In genomic region chr6:149908480-149908879, GRCh38 we compare ENCODE assay signal across 12 cellular contexts. TPM values are rescaled to one million over a fixed set of nuclear protein-coding genes. Genes with fewer than 3 reads are reported as not detected.
DNase-seq lines count a peak whose midpoint lies in the region; ATAC-seq and TF ChIP-seq lines count a peak whose summit lies in the region.
"Not testable (repeated sequence)": the region's sequence is repeated elsewhere in the genome, so short reads cannot be mapped to it uniquely, and the experiment has no call there.
"Had no signal": no experiment of that assay in that cellular context is flagged by ENCODE, and none has a peak within 500 bp of the region (broad histone marks: within the 10 kb centered on the region; RNA-seq: fewer than 3 reads in every experiment).

No MANE protein-coding gene starts in this region.

- TF ChIP-seq CTCF in HEK293 (tag by site-specific recombination; IDR thresholded peaks at IDR 0.05); chondrocyte (IDR thresholded peaks at IDR 0.05); osteocyte (IDR thresholded peaks at IDR 0.05); upper lobe of right lung (IDR thresholded peaks at IDR 0.05): not testable (repeated sequence)

- H3K36me3 ChIP-seq in HEK293 (ENCODE audit: control insufficient read depth in 2 of 2, insufficient read depth in 1 of 2, low read length in 2 of 2); upper lobe of right lung: not testable (repeated sequence)

- not testable (repeated sequence) for H3K27me3 Mint-ChIP-seq in chondrocyte (ENCODE audit: low read depth)
- H3K27me3 Mint-ChIP-seq in osteocyte (ENCODE audit: unreplicated experiment): peaks cover 19% of the 10 kb centered on the region

- peak; percentile 27 for DNase-seq in chondrocyte (ENCODE audit: low spot score)
- DNase-seq in cardiac septum (ENCODE audit: low spot score): peak; percentile 24
- DNase-seq in left lobe of liver (ENCODE audit: low spot score): peak; percentile 15
- peak; percentile 72 for DNase-seq in osteocyte (ENCODE audit: extremely low spot score, unreplicated experiment)
- peak; percentile 19 for DNase-seq in upper lobe of right lung

- POLR2A ChIA-PET in HEK293 (lab: Yijun Ruan, JAX): not testable (repeated sequence)

- not testable (repeated sequence) for H3K4me1 Mint-ChIP-seq in chondrocyte (ENCODE audit: low read depth); osteocyte (ENCODE audit: unreplicated experiment)

- not testable (repeated sequence) for H3K9me3 Mint-ChIP-seq in chondrocyte (ENCODE audit: low read depth); osteocyte (ENCODE audit: unreplicated experiment)

- H3K4me3 Mint-ChIP-seq in chondrocyte (ENCODE audit: unreplicated experiment); osteocyte (ENCODE audit: unreplicated experiment): not testable (repeated sequence)

- not testable (repeated sequence) for H3K9me3 ChIP-seq in HEK293 (ENCODE audit: control insufficient read depth, insufficient read depth, low read depth, low read length); upper lobe of right lung

- not testable (repeated sequence) for H3K27ac ChIP-seq in HEK293 (ENCODE audit: extremely low read depth, low read depth, low read length); upper lobe of right lung

- not testable (repeated sequence) for H3K4me3 ChIP-seq in HEK293 (ENCODE audit: low read depth, low read length); upper lobe of right lung

- not testable (repeated sequence) for H3K27ac Mint-ChIP-seq in chondrocyte (ENCODE audit: unreplicated experiment); osteocyte (ENCODE audit: unreplicated experiment)

- not testable (repeated sequence) for H3K4me1 ChIP-seq in HEK293 (ENCODE audit: control insufficient read depth, insufficient read depth, low read length); upper lobe of right lung

- not testable (repeated sequence) for H3K36me3 Mint-ChIP-seq in chondrocyte (ENCODE audit: low read depth); osteocyte (ENCODE audit: unreplicated experiment)

- H3K27me3 ChIP-seq in upper lobe of right lung: not testable (repeated sequence)

- not testable (repeated sequence) for ATAC-seq in left lobe of liver, upper lobe of right lung

- CTCF ChIA-PET in HEK293 (lab: Yijun Ruan, JAX): not testable (repeated sequence)

- intact Hi-C loops in cardiac septum (cut with DNase I); upper lobe of right lung (cut with DNase I): not testable (repeated sequence)

TF ChIP-seq in HEK293, 187 proteins besides CTCF, POLR2A, EP300 and RAD21:
- TF ChIP-seq TRIM28 (IDR thresholded peaks at IDR 0.05; ENCODE audit: borderline replicate concordance, low read length) (peak; percentile 77; the same call in 1 of the 2 replicates), ZNF610 (tag by site-specific recombination; IDR thresholded peaks at IDR 0.05; ENCODE audit: borderline replicate concordance) (0 out of 2 replicates have a peak, but pooled peaks have one; percentile 22), SETDB1 (IDR thresholded peaks at IDR 0.05; ENCODE audit: insufficient read length, low read length) (peak; percentile 87), ZNF585B (tag by site-specific recombination; IDR thresholded peaks at IDR 0.05) (peak; percentile 99)

RNA-seq across cellular contexts. Expression of gene RAET1E, which starts 10.6 kb away (rescaled TPM):
- total RNA-seq in chondrocyte (not detected in 3 replicates), cardiac septum (not detected), left lobe of liver (not detected), osteocyte (not detected in 2 replicates), upper lobe of right lung (0.96 TPM)
- total RNA-seq: Calu3; CD4-positive, alpha-beta memory T cell; G401; GM23338; H4; H9 had no signal

RNA-seq across cellular contexts. Expression of gene RAET1G, which starts 14.4 kb away (rescaled TPM):
- total RNA-seq in chondrocyte: 0.51 to 0.60 TPM (median 0.54 TPM) in 3 replicates
- 0.35 TPM for total RNA-seq in cardiac septum
- total RNA-seq in left lobe of liver: not detected
- 0.55 and 0.73 TPM in 2 replicates for total RNA-seq in osteocyte
- total RNA-seq in upper lobe of right lung: 1.2 TPM
- total RNA-seq: CD4-positive, alpha-beta memory T cell; G401; GM23338; H4; H9 had no signal

RNA-seq across cellular contexts. Expression of gene ULBP2, which starts 33.3 kb away (rescaled TPM):
- total RNA-seq in chondrocyte (7.7 to 15.1 TPM (median 13.9 TPM) in 3 replicates), cardiac septum (1.1 TPM), left lobe of liver (0.18 TPM), osteocyte (2.1 and 2.9 TPM in 2 replicates), upper lobe of right lung (2.3 TPM)
- total RNA-seq: CD4-positive, alpha-beta memory T cell; GM23338; H9 had no signal

RNA-seq across cellular contexts. Expression of gene LRP11, which starts 44.3 kb away (rescaled TPM):
- 61.4 to 81.7 TPM (median 61.9 TPM) in 3 replicates for total RNA-seq in chondrocyte
- 11.6 TPM for total RNA-seq in cardiac septum
- total RNA-seq in left lobe of liver: 11.1 TPM
- 59.6 and 75.2 TPM in 2 replicates for total RNA-seq in osteocyte
- total RNA-seq in upper lobe of right lung: 51.1 TPM

RNA-seq across cellular contexts. Expression of gene ULBP1, which starts 55.3 kb away (rescaled TPM):
- 2.8 to 29.8 TPM (median 29.8 TPM) in 3 replicates for total RNA-seq in chondrocyte
- 0.16 TPM for total RNA-seq in cardiac septum
- 0.08 TPM for total RNA-seq in left lobe of liver
- 10.7 and 11.5 TPM in 2 replicates for total RNA-seq in osteocyte
- total RNA-seq in upper lobe of right lung: 1.2 TPM
- total RNA-seq: CD4-positive, alpha-beta memory T cell; G401 had no signal

Comparison
In these comparisons a context has a peak if more than half of its experiments do, and no peak if none do; other contexts are left out.
1. DNase-seq: peak in every context shown above with its lines; median percentile 72 in osteocyte; 27 in chondrocyte; 24 in cardiac septum; 19 in upper lobe of right lung; 15 in left lobe of liver.